Comparison of ENCODE assay signal across 1 cellular context in the genomic region with DNA sequence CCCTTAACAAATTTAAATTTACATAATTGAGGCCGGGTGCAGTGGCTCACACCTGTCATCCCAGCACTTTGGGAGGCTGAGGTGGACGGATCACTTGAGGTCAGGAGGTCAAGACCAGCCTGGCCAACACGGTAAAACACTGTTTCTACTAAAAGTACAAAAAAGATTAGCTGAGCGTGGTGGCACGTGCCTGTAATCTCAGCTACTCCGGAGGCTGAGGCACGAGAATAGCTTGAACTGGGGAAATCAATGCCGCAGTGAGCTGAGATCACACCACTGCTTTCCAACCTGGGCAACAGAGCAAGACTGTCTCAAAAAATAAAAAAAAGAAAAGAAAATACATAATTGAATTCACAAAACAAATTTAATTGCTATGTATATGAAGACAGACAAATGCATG.
TF ChIP-seq lines count a peak whose summit lies in the region.

No MANE protein-coding gene starts in this region.

TF ChIP-seq in HepG2, 621 proteins besides CTCF, POLR2A, EP300 and RAD21:
- TF ChIP-seq ZBTB46 (CRISPR knock-in tag; IDR thresholded peaks at IDR 0.05; ENCODE audit: borderline replicate concordance) (no peak), FOXC1 (CRISPR knock-in tag; IDR thresholded peaks at IDR 0.05; ENCODE audit: borderline replicate concordance) (no peak), HNF4A (CRISPR knock-in tag; IDR thresholded peaks at IDR 0.05) (no peak), ZKSCAN5 (CRISPR knock-in tag; IDR thresholded peaks at IDR 0.05) (no peak), JARID2 (CRISPR knock-in tag; IDR thresholded peaks at IDR 0.05; ENCODE audit: insufficient replicate concordance) (no peak), RCOR2 (CRISPR knock-in tag; IDR thresholded peaks at IDR 0.05) (no peak), IRF2 (CRISPR knock-in tag; IDR thresholded peaks at IDR 0.05) (no peak), NR0B2 (CRISPR knock-in tag; IDR thresholded peaks at IDR 0.05) (no peak), ZNF333 (CRISPR knock-in tag; IDR thresholded peaks at IDR 0.05; ENCODE audit: borderline replicate concordance) (no peak), ZSCAN12 (CRISPR knock-in tag; IDR thresholded peaks at IDR 0.05) (no peak)
- TF ChIP-seq, protein P1, sequence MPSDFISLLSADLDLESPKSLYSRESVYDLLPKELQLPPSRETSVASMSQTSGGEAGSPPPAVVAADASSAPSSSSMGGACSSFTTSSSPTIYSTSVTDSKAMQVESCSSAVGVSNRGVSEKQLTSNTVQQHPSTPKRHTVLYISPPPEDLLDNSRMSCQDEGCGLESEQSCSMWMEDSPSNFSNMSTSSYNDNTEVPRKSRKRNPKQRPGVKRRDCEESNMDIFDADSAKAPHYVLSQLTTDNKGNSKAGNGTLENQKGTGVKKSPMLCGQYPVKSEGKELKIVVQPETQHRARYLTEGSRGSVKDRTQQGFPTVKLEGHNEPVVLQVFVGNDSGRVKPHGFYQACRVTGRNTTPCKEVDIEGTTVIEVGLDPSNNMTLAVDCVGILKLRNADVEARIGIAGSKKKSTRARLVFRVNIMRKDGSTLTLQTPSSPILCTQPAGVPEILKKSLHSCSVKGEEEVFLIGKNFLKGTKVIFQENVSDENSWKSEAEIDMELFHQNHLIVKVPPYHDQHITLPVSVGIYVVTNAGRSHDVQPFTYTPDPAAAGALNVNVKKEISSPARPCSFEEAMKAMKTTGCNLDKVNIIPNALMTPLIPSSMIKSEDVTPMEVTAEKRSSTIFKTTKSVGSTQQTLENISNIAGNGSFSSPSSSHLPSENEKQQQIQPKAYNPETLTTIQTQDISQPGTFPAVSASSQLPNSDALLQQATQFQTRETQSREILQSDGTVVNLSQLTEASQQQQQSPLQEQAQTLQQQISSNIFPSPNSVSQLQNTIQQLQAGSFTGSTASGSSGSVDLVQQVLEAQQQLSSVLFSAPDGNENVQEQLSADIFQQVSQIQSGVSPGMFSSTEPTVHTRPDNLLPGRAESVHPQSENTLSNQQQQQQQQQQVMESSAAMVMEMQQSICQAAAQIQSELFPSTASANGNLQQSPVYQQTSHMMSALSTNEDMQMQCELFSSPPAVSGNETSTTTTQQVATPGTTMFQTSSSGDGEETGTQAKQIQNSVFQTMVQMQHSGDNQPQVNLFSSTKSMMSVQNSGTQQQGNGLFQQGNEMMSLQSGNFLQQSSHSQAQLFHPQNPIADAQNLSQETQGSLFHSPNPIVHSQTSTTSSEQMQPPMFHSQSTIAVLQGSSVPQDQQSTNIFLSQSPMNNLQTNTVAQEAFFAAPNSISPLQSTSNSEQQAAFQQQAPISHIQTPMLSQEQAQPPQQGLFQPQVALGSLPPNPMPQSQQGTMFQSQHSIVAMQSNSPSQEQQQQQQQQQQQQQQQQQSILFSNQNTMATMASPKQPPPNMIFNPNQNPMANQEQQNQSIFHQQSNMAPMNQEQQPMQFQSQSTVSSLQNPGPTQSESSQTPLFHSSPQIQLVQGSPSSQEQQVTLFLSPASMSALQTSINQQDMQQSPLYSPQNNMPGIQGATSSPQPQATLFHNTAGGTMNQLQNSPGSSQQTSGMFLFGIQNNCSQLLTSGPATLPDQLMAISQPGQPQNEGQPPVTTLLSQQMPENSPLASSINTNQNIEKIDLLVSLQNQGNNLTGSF (CRISPR knock-in tag; IDR thresholded peaks at IDR 0.05) = no peak
- TF ChIP-seq, protein P2, sequence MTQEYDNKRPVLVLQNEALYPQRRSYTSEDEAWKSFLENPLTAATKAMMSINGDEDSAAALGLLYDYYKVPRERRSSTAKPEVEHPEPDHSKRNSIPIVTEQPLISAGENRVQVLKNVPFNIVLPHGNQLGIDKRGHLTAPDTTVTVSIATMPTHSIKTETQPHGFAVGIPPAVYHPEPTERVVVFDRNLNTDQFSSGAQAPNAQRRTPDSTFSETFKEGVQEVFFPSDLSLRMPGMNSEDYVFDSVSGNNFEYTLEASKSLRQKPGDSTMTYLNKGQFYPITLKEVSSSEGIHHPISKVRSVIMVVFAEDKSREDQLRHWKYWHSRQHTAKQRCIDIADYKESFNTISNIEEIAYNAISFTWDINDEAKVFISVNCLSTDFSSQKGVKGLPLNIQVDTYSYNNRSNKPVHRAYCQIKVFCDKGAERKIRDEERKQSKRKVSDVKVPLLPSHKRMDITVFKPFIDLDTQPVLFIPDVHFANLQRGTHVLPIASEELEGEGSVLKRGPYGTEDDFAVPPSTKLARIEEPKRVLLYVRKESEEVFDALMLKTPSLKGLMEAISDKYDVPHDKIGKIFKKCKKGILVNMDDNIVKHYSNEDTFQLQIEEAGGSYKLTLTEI (CRISPR knock-in tag; conservative IDR thresholded peaks at IDR 0.05) = no peak
